Comparison of ENCODE assay signal across 17 cellular contexts in genomic region chr14:51023964-51024363, GRCh38.
A peak's percentile ranks its signal among the peaks of the same experiment; 100 is the strongest.
DNase-seq lines count a peak whose midpoint lies in the region; FAIRE-seq lines count a peak whose summit lies in the region.
"Had no signal": no experiment of that assay in that cellular context is flagged by ENCODE, and none has a peak within 500 bp of the region (broad histone marks: within the 10 kb centered on the region; RNA-seq: fewer than 3 reads in every experiment).

No MANE protein-coding gene starts in this region.

- no peak for FAIRE-seq in GM19239 (lab: Jason Lieb, UNC)
- FAIRE-seq: endothelial cell of umbilical vein, kidney had no signal

- DNase-seq in NCI-H2227 (lab: John Stamatoyannopoulos, UW; ENCODE audit: unreplicated experiment) (peak; percentile 68), superior temporal gyrus (ENCODE audit: extremely low spot score) (peak; percentile 86), cortex of kidney (lab: John Stamatoyannopoulos, UW) (no peak), GM19239 (ENCODE audit: insufficient read length, low spot score) (no peak), kidney glomerular epithelial cell (lab: John Stamatoyannopoulos, UW) (no peak), NK-92 (lab: John Stamatoyannopoulos, UW; ENCODE audit: unreplicated experiment) (no peak)
- DNase-seq: activated CD4-positive, alpha-beta T cell treated with anti-CD3 and anti-CD28 coated beads for 4 hours; activated CD8-positive, alpha-beta memory T cell treated with anti-CD3 and anti-CD28 coated beads, Interleukin-2, amount 50 U/mL, for 48 hours; activated naive CD4-positive, alpha-beta T cell treated with Interleukin-2 at 50 U/mL for 16 hours; kidney; SHP77 treated with DMSO at 0.1 percent for 48 hours; T1000; testis had no signal

- 72 to 76% methylated on average over 3 of the region's 3 CpGs for WGBS in mesodermal cell (ENCODE audit: insufficient coverage in 2 of 2), 2 experiments

- no peaks in the 10 kb centered on the region for H3K36me3 ChIP-seq in mesodermal cell (ENCODE audit: control insufficient read depth, insufficient read depth, low read length)
- H3K36me3 ChIP-seq: BLaER1 treated with 17β-estradiol and CSF1 and Interleukin-3, amounts not matched to agents 10 nM and 100 nM had no signal

- H3K4me3 ChIP-seq in mesodermal cell (ENCODE audit: extremely low read depth, insufficient read depth, low read length, poor library complexity, severe bottlenecking) = no peak overlapping the region
- H3K4me3 ChIP-seq: BLaER1 treated with 17β-estradiol and CSF1 and Interleukin-3, amounts not matched to agents 10 nM and 100 nM; testis had no signal

- H3K4me1 ChIP-seq in mesodermal cell (ENCODE audit: control insufficient read depth, insufficient read depth, low read length, poor library complexity, severe bottlenecking) = peaks cover 6% of the 10 kb centered on the region
- H3K4me1 ChIP-seq: testis had no signal

- peak overlapping the region; percentile 82 for H3K27ac ChIP-seq in cingulate gyrus (ENCODE audit: low read depth, low read length)
- H3K27ac ChIP-seq in mesodermal cell (ENCODE audit: low read depth, low read length, severe bottlenecking) = peak overlapping the region; percentile 70
- H3K27ac ChIP-seq: BLaER1 treated with 17β-estradiol and CSF1 and Interleukin-3, amounts not matched to agents 10 nM and 100 nM; testis had no signal

- no peaks in the 10 kb centered on the region for H3K9me3 ChIP-seq in mesodermal cell (ENCODE audit: control insufficient read depth, low read length)
- H3K9me3 ChIP-seq: testis had no signal

Comparison
In these comparisons a context has a peak if more than half of its experiments do, and no peak if none do; other contexts are left out.
1. DNase-seq: peak in NCI-H2227 (single experiment) and superior temporal gyrus (single experiment); none in cortex of kidney (single experiment), GM19239 (single experiment), kidney glomerular epithelial cell (single experiment) and NK-92 (single experiment).